Comparison of ENCODE assay signal across 14 cellular contexts in genomic region chr5:16471387-16471786, GRCh38. TPM values are rescaled to one million over a fixed set of nuclear protein-coding genes. Genes with fewer than 3 reads are reported as not detected.
A peak's percentile ranks its signal among the peaks of the same experiment; 100 is the strongest.
DNase-seq lines count a peak whose midpoint lies in the region; ATAC-seq and TF ChIP-seq lines count a peak whose summit lies in the region.
"Had no signal": no experiment of that assay in that cellular context is flagged by ENCODE, and none has a peak within 500 bp of the region (broad histone marks: within the 10 kb centered on the region; RNA-seq: fewer than 3 reads in every experiment).

No MANE protein-coding gene starts in this region.

- intact Hi-C loops in left ventricle myocardium inferior (cut with micrococcal nuclease) = no loop called here
- intact Hi-C loops in left ventricle myocardium superior (cut with micrococcal nuclease) = no loop called here
- intact Hi-C loops in naive thymus-derived CD4-positive, alpha-beta T cell (cut with micrococcal nuclease) = loop anchor here in 1 of 2 donors (5.0 kb wide), 1 partner anchor 1809 kb away; the partner anchor contains the start of gene OTULIN
- intact Hi-C loops in upper lobe of right lung (cut with DNase I) = no loop called here

- H3K9me3 Mint-ChIP-seq in T-cell = no peaks in the 10 kb centered on the region
- no peaks in the 10 kb centered on the region for H3K9me3 Mint-ChIP-seq in naive thymus-derived CD4-positive, alpha-beta T cell
- H3K9me3 Mint-ChIP-seq: HFFc6 had no signal

- peak overlapping the region; percentile 13 to 28 for H3K27ac Mint-ChIP-seq in T-cell
- H3K27ac Mint-ChIP-seq in naive thymus-derived CD4-positive, alpha-beta T cell = peak overlapping the region in 7 of 9 donors; percentile 18 to 78 (median 40)
- H3K27ac Mint-ChIP-seq: B cell, HFFc6 had no signal

- no peaks in the 10 kb centered on the region for H3K27me3 ChIP-seq in left ventricle myocardium inferior (ENCODE audit: low read depth)
- no peaks in the 10 kb centered on the region for H3K27me3 ChIP-seq in naive thymus-derived CD4-positive, alpha-beta T cell (ENCODE audit: control insufficient read depth in 2 of 2, insufficient read depth in 2 of 2, low read length in 2 of 2)
- H3K27me3 ChIP-seq in upper lobe of right lung = no peaks in the 10 kb centered on the region

- no peaks in the 10 kb centered on the region for H3K27me3 Mint-ChIP-seq in T-cell
- H3K27me3 Mint-ChIP-seq in naive thymus-derived CD4-positive, alpha-beta T cell = no peaks in the 10 kb centered on the region
- H3K27me3 Mint-ChIP-seq: B cell; CD4-positive, alpha-beta memory T cell had no signal

- DNase-seq in left ventricle myocardium inferior (no peak), left ventricle myocardium superior (no peak), T-cell (no peak), NCI-H510A (lab: John Stamatoyannopoulos, UW) (no peak), HT-29 (ENCODE audit: low spot score) (no peak), upper lobe of right lung (no peak)
- no peak for DNase-seq in naive thymus-derived CD4-positive, alpha-beta T cell
- DNase-seq: C1 segment of cervical spinal cord; CD4-positive, alpha-beta memory T cell; DND-41; GF-D8; HCEC 1CT; HFFc6 had no signal

- H3K27ac ChIP-seq in left ventricle myocardium inferior (replicated peaks) (peak overlapping the region; percentile 93), upper lobe of right lung (no peak overlapping the region)
- H3K27ac ChIP-seq in naive thymus-derived CD4-positive, alpha-beta T cell (ENCODE audit: low read depth, low read length) = peak overlapping the region; percentile 41

- no peak overlapping the region for H3K4me3 Mint-ChIP-seq in T-cell
- H3K4me3 Mint-ChIP-seq in naive thymus-derived CD4-positive, alpha-beta T cell = no peak overlapping the region
- H3K4me3 Mint-ChIP-seq: B cell; CD4-positive, alpha-beta memory T cell; HFFc6 had no signal

- peaks cover 77% of the 10 kb centered on the region for H3K4me1 ChIP-seq in left ventricle myocardium inferior
- H3K4me1 ChIP-seq in naive thymus-derived CD4-positive, alpha-beta T cell (ENCODE audit: control insufficient read depth in 2 of 2, insufficient read depth in 2 of 2, low read length in 2 of 2) = peaks cover 12 to 18% of the 10 kb centered on the region in 2 donors
- H3K4me1 ChIP-seq in upper lobe of right lung = peaks cover 16% of the 10 kb centered on the region

- POLR2A ChIA-PET in T-cell (lab: Charles Lee) = no interaction called here
- POLR2A ChIA-PET in naive thymus-derived CD4-positive, alpha-beta T cell (lab: Charles Lee) = interaction anchor here (1.5 kb wide), 1 partner anchor 159 kb away, joined by 3 read pairs; no protein-coding TSS in a partner anchor

- H3K36me3 ChIP-seq in left ventricle myocardium inferior = peaks cover 14% of the 10 kb centered on the region
- H3K36me3 ChIP-seq in naive thymus-derived CD4-positive, alpha-beta T cell (ENCODE audit: control insufficient read depth in 2 of 3, insufficient read depth in 3 of 3, low read length in 3 of 3) = peaks cover 0 to 7% (median 0%) of the 10 kb centered on the region in 3 experiments
- H3K36me3 ChIP-seq in upper lobe of right lung = no peaks in the 10 kb centered on the region

- H3K36me3 Mint-ChIP-seq in T-cell = peaks cover 18% of the 10 kb centered on the region
- H3K36me3 Mint-ChIP-seq in naive thymus-derived CD4-positive, alpha-beta T cell = peaks cover 0 to 17% (median 6%) of the 10 kb centered on the region in 5 donors

- TF ChIP-seq CTCF in left ventricle myocardium inferior (IDR thresholded peaks at IDR 0.05; ENCODE audit: borderline replicate concordance) = no peak
- no peak for TF ChIP-seq CTCF in upper lobe of right lung (IDR thresholded peaks at IDR 0.05)

- H3K9me3 ChIP-seq in left ventricle myocardium inferior (replicated peaks) = no peaks in the 10 kb centered on the region
- H3K9me3 ChIP-seq in naive thymus-derived CD4-positive, alpha-beta T cell (ENCODE audit: control insufficient read depth in 2 of 3, low read length in 3 of 3) = no peaks in the 10 kb centered on the region
- H3K9me3 ChIP-seq in upper lobe of right lung = no peaks in the 10 kb centered on the region

- ATAC-seq in left ventricle myocardium superior (no peak), T-cell (replicated peaks in 1 of 4) (no peak), upper lobe of right lung (no peak)
- ATAC-seq in naive thymus-derived CD4-positive, alpha-beta T cell = no peak

- H3K4me3 ChIP-seq in left ventricle myocardium inferior = no peak overlapping the region
- no peak overlapping the region for H3K4me3 ChIP-seq in naive thymus-derived CD4-positive, alpha-beta T cell (ENCODE audit: low read length)
- no peak overlapping the region for H3K4me3 ChIP-seq in upper lobe of right lung

- CTCF ChIA-PET in T-cell (lab: Charles Lee) = interaction anchor here (0.7 to 1.4 kb wide), 3 partner anchors 12 to 17 kb away, joined by 3 to 4 read pairs (median 3); no protein-coding TSS in a partner anchor
- CTCF ChIA-PET in naive thymus-derived CD4-positive, alpha-beta T cell (lab: Charles Lee) = interaction anchor here (0.7 to 1.9 kb wide), 4 partner anchors 14 to 156 kb away, joined by 3 to 5 read pairs (median 4); no protein-coding TSS in a partner anchor

- H3K4me1 Mint-ChIP-seq in T-cell = peaks cover 27 to 50% (median 48%) of the 10 kb centered on the region in 3 donors
- H3K4me1 Mint-ChIP-seq in naive thymus-derived CD4-positive, alpha-beta T cell = peaks cover 25 to 78% (median 56%) of the 10 kb centered on the region in 7 donors

RNA-seq across cellular contexts. Expression of gene ZNF622, which starts 5.8 kb away (rescaled TPM):
- total RNA-seq in left ventricle myocardium inferior (56.1 TPM), left ventricle myocardium superior (58.4 TPM), T-cell (10 to 100 TPM; 30.7 to 39.8 (median 38.9) TPM), upper lobe of right lung (28.0 TPM)
- 10 to 100 TPM; 31.8 to 40.7 (median 36.0) TPM for total RNA-seq in naive thymus-derived CD4-positive, alpha-beta T cell
- polyA plus RNA-seq in naive thymus-derived CD4-positive, alpha-beta T cell = 10 to 100 TPM; 59.0 to 78.7 TPM
- 42.6 and 46.3 TPM in 2 replicates for total RNA-seq in HT-29 (2014; rRNA removed; shearing (Covaris generic))
